ENCODE assay signal across 19 cellular contexts in the genomic region with DNA sequence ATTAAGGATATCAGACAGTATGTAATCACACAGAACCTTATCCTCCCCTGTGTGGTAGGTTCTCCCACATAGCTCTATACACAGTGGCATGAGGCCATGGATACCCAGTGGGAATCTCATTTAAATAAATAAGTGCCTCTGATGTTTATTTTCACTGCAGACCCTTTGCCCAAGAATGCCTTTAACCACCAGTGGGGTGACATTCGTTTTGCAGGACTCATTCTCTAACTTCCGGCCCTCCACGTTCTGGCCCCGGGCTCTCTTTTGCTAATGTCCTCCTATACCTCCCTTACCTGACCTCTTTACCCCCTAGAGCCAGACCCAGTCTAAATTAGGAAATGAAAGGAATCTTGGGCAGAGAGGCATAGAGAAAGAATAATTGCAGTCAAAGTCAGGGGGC. TPM values are rescaled to one million over a fixed set of nuclear protein-coding genes. Genes with fewer than 3 reads are reported as not detected.
A peak's percentile ranks its signal among the peaks of the same experiment; 100 is the strongest.
DNase-seq lines count a peak whose midpoint lies in the region; ATAC-seq, FAIRE-seq and TF ChIP-seq lines count a peak whose summit lies in the region.
"Had no signal": no experiment of that assay in that cellular context is flagged by ENCODE, and none has a peak within 500 bp of the region (broad histone marks: within the 10 kb centered on the region; RNA-seq: fewer than 3 reads in every experiment).

No MANE protein-coding gene starts in this region.

- H2BK12ac ChIP-seq in H9 (ENCODE audit: insufficient read length, low read depth, low read length), result no peak overlapping the region

- no peak overlapping the region for H4K5ac ChIP-seq in H9 (ENCODE audit: insufficient read length, low read depth, low read length)

- 55% methylated on average over 4 of the region's 4 CpGs for WGBS in A549 (ENCODE audit: missing lambda C conversion rate)
- no CpG with 5 or more reads among the region's 4 CpGs for WGBS in H9 (ENCODE audit: extremely low coverage, insufficient read length, low lambda C conversion rate)

- H3K27ac Mint-ChIP-seq in H9 (peak overlapping the region in 2 of 3 experiments; percentile 19 to 79; a peak in 3 of 7 replicates), nephron (peak overlapping the region; percentile 19 to 73 (median 63))
- H3K27ac Mint-ChIP-seq: activated CD4-positive, alpha-beta T cell treated with anti-CD3 and anti-CD28 coated beads, Interleukin-2, amount 10 ng/mL, durations not matched to agents 24 days and 14 days; activated naive CD4-positive, alpha-beta T cell treated with anti-CD3 and anti-CD28 coated beads, Interleukin-2, amount 10 ng/mL, durations not matched to agents 7 days and 5 days had no signal

- no peak for TF ChIP-seq POLR2A in A549 (IDR thresholded peaks at IDR 0.05; ENCODE audit: low read length)

- H3K79me2 ChIP-seq in H9 (ENCODE audit: insufficient read depth, low read length), result no peaks in the 10 kb centered on the region

- H3K36me3 Mint-ChIP-seq in H9 (ENCODE audit: insufficient read depth in 1 of 3, low read depth in 3 of 3) (no peaks in the 10 kb centered on the region), nephron (ENCODE audit: low read depth) (peaks cover 50% of the 10 kb centered on the region)
- H3K36me3 Mint-ChIP-seq: activated naive CD4-positive, alpha-beta T cell treated with anti-CD3 and anti-CD28 coated beads, Interleukin-2, amount 10 ng/mL, durations not matched to agents 7 days and 5 days had no signal

- no peaks in the 10 kb centered on the region for H3K27me3 ChIP-seq in H9 (ENCODE audit: insufficient read depth, low read length)
- H3K27me3 ChIP-seq: tibial artery had no signal

- DNase-seq in A549 (ENCODE audit: low read depth in 1 of 2, low spot score in 1 of 2) (no peak), H9 (no peak), choroid plexus epithelial cell (ENCODE audit: low read depth) (no peak), T-helper 2 cell (no peak), foreskin melanocyte (no peak), mucosa of gallbladder (ENCODE audit: low spot score) (no peak), ACHN (no peak)
- DNase-seq: activated CD4-positive, alpha-beta T cell treated with anti-CD3 and anti-CD28 coated beads, Interleukin-2, amount 10 ng/mL, durations not matched to agents 24 days and 14 days; activated naive CD4-positive, alpha-beta T cell treated with anti-CD3 and anti-CD28 coated beads, Interleukin-2, amount 10 ng/mL, durations not matched to agents 7 days and 5 days; Calu3; effector CD8-positive, alpha-beta T cell; lower lobe of right lung; NCI-H1417; NCI-H345; stimulated activated CD4-positive, alpha-beta T cell treated with anti-CD3 and anti-CD28 coated beads, Interleukin-4, amount 100 ng/mL, for 24 hours; tibial artery had no signal

- H2BK5ac ChIP-seq in H9 (ENCODE audit: insufficient read length, low read length), result no peak overlapping the region

- H4K91ac ChIP-seq in H9 (ENCODE audit: insufficient read length, low read depth, low read length), result no peak overlapping the region

- no peaks in the 10 kb centered on the region for H4K20me1 ChIP-seq in H9 (ENCODE audit: control insufficient read depth, insufficient read depth, insufficient read length)

- no peaks in the 10 kb centered on the region for H3K27me3 Mint-ChIP-seq in H9 (ENCODE audit: low read depth)
- H3K27me3 Mint-ChIP-seq in nephron (ENCODE audit: low read depth), result peaks cover 4% of the 10 kb centered on the region

- H3K23me2 ChIP-seq in H9 (ENCODE audit: insufficient read length, low read depth, low read length, poor library complexity, severe bottlenecking), result no peaks in the 10 kb centered on the region

- H2AK5ac ChIP-seq in H9 (ENCODE audit: insufficient read length, low read length), result no peak overlapping the region

- TF ChIP-seq EP300 in A549 (IDR thresholded peaks at IDR 0.05), result no peak

- no peak for FAIRE-seq in A549 (lab: Jason Lieb, UNC)

- no peak overlapping the region for H3K9ac ChIP-seq in H9 (ENCODE audit: extremely low read depth, insufficient read length, low read length)
- H3K9ac ChIP-seq: KMS-11 had no signal

- no peak overlapping the region for H3K4ac ChIP-seq in H9 (ENCODE audit: low read depth, low read length)

- in situ Hi-C loops in ACHN (cut with HindIII; ENCODE audit: low pct_ligation_motif_present, low pct_unique_long_range_greater_than_20kb, low sequenced_read_pairs), result no loop called here

- H3K18ac ChIP-seq in H9 (ENCODE audit: insufficient read length, low read depth, low read length), result no peak overlapping the region

- TF ChIP-seq CTCF in A549 (IDR thresholded peaks at IDR 0.05) (no peak), H9 (conservative IDR thresholded peaks at IDR 0.05) (no peak), choroid plexus epithelial cell (conservative IDR thresholded peaks at IDR 0.05; ENCODE audit: low read depth, low read length) (no peak), nephron (IDR thresholded peaks at IDR 0.05; ENCODE audit: unreplicated experiment in 3 of 3) (no peak)

- peak overlapping the region in 1 of 2 experiments; percentile 6; a peak in 1 of 5 replicates for H3K4me3 Mint-ChIP-seq in H9
- peak overlapping the region; percentile 14 to 54 (median 18) for H3K4me3 Mint-ChIP-seq in nephron
- H3K4me3 Mint-ChIP-seq: activated CD4-positive, alpha-beta T cell treated with anti-CD3 and anti-CD28 coated beads, Interleukin-2, amount 10 ng/mL, durations not matched to agents 24 days and 14 days; activated naive CD4-positive, alpha-beta T cell treated with anti-CD3 and anti-CD28 coated beads, Interleukin-2, amount 10 ng/mL, durations not matched to agents 7 days and 5 days had no signal

- H3K4me2 ChIP-seq in A549 (peak overlapping the region; percentile 58), H9 (ENCODE audit: insufficient read depth, insufficient read length, low read length) (peak overlapping the region; percentile 3)
- H3K4me2 ChIP-seq: KMS-11 had no signal

- peak in 1 of 2 experiments; percentile 49; a peak in 3 of 6 replicates for ATAC-seq in A549
- ATAC-seq: lower lobe of right lung, sciatic nerve had no signal

- H3K23ac ChIP-seq in H9 (ENCODE audit: insufficient read length, low read depth, low read length), result no peak overlapping the region

- H2BK20ac ChIP-seq in H9 (ENCODE audit: low read depth, low read length, poor library complexity, severe bottlenecking), result no peak overlapping the region

- H3K4me1 Mint-ChIP-seq in H9 (peaks cover 58 to 68% of the 10 kb centered on the region in 2 experiments), nephron (peaks cover 67% of the 10 kb centered on the region)

- CTCF ChIA-PET in A549 (lab: Yijun Ruan, JAX), result interaction anchor here (1.5 kb wide), 1 partner anchor 11 kb away, joined by 5 read pairs; no protein-coding TSS in a partner anchor

- H3T11ph ChIP-seq in H9 (ENCODE audit: low read length), result no peak overlapping the region

- peaks cover 64% of the 10 kb centered on the region for H3K4me1 ChIP-seq in A549
- H3K4me1 ChIP-seq in H9 (ENCODE audit: insufficient read depth, low read length), result peaks cover 13% of the 10 kb centered on the region; the same call in 1 of the 2 replicates
- H3K4me1 ChIP-seq: lower lobe of right lung had no signal

- no peak overlapping the region for H3K56ac ChIP-seq in H9 (ENCODE audit: insufficient read length, low read depth, low read length)

- H3K79me1 ChIP-seq in H9 (ENCODE audit: insufficient read depth, low read depth, low read length, poor library complexity, severe bottlenecking), result no peaks in the 10 kb centered on the region

- no peak overlapping the region for H2BK120ac ChIP-seq in H9 (ENCODE audit: low read depth, low read length, poor library complexity, severe bottlenecking)

- no peak overlapping the region for H3K14ac ChIP-seq in H9 (ENCODE audit: insufficient read depth, low read length)

- TF ChIP-seq RAD21 in A549 (conservative IDR thresholded peaks at IDR 0.05 in 1 of 2, IDR thresholded peaks at IDR 0.05 in 1 of 2), result no peak

- no peak overlapping the region for H2AFZ ChIP-seq in H9 (ENCODE audit: low read length)

- H3K27ac ChIP-seq in A549, result peak overlapping the region in 1 of 2 experiments; percentile 19; a peak in 3 of 6 replicates
- H3K27ac ChIP-seq in H9 (ENCODE audit: insufficient read length, low read depth, low read length), result peak overlapping the region; percentile 65
- H3K27ac ChIP-seq: KMS-11, lower lobe of right lung had no signal

- H2BK15ac ChIP-seq in H9 (ENCODE audit: low read depth, low read length), result no peak overlapping the region

- POLR2A ChIA-PET in A549 (lab: Yijun Ruan, JAX), result interaction anchor here (2.9 kb wide), 1 partner anchor 9 kb away, joined by 9 read pairs; no protein-coding TSS in a partner anchor

- H3K4me3 ChIP-seq in A549 (no peak overlapping the region), choroid plexus epithelial cell (ENCODE audit: low read depth, low read length) (peak overlapping the region; percentile 18)
- H3K4me3 ChIP-seq: lower lobe of right lung, tibial artery had no signal

- H3K9me3 Mint-ChIP-seq in H9, result no peaks in the 10 kb centered on the region
- no peaks in the 10 kb centered on the region for H3K9me3 Mint-ChIP-seq in nephron
- H3K9me3 Mint-ChIP-seq: activated CD4-positive, alpha-beta T cell treated with anti-CD3 and anti-CD28 coated beads, Interleukin-2, amount 10 ng/mL, durations not matched to agents 24 days and 14 days; activated naive CD4-positive, alpha-beta T cell treated with anti-CD3 and anti-CD28 coated beads, Interleukin-2, amount 10 ng/mL, durations not matched to agents 7 days and 5 days had no signal

- no peaks in the 10 kb centered on the region for H3K9me3 ChIP-seq in A549
- H3K9me3 ChIP-seq in H9 (ENCODE audit: control insufficient read depth, low read depth, low read length), result no peaks in the 10 kb centered on the region
- H3K9me3 ChIP-seq: lower lobe of right lung, tibial artery had no signal

- H4K8ac ChIP-seq in H9 (replicated peaks; ENCODE audit: insufficient read length, low read depth, low read length), result no peak overlapping the region

TF ChIP-seq in A549, 52 proteins besides CTCF, POLR2A, EP300 and RAD21 (continues in another document):
- TF ChIP-seq MYC (IDR thresholded peaks at IDR 0.05; ENCODE audit: borderline replicate concordance, low read length) (no peak), JUN (IDR thresholded peaks at IDR 0.05) (no peak), BHLHE40 (IDR thresholded peaks at IDR 0.05; ENCODE audit: low read depth, low read length) (no peak), JUNB (IDR thresholded peaks at IDR 0.05) (no peak)
- TF ChIP-seq, protein P1, sequence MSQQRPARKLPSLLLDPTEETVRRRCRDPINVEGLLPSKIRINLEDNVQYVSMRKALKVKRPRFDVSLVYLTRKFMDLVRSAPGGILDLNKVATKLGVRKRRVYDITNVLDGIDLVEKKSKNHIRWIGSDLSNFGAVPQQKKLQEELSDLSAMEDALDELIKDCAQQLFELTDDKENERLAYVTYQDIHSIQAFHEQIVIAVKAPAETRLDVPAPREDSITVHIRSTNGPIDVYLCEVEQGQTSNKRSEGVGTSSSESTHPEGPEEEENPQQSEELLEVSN (IDR thresholded peaks at IDR 0.05; ENCODE audit: borderline replicate concordance, low read depth), result no peak

RNA-seq across cellular contexts. Expression of a gene that starts 8.3 kb away (rescaled TPM):
- polyA plus RNA-seq in A549 (2011; rRNA removed) (54.1 and 79.1 TPM in 2 replicates), A549 (2017; fragmentation: RNase III; extraction: RNeasy Plus Mini Kit Qiagen cat#74134 plus additional on column Dnase treatment) (111 to 168 TPM (median 148 TPM) in 3 replicates)
- 18.3 and 19.6 TPM in 2 replicates for polyA plus RNA-seq in A549 (2012; cell fraction: cytosol; rRNA removed)
- 27.5 and 42.0 TPM in 2 replicates for polyA plus RNA-seq in A549 (2012; cell fraction: nucleus; rRNA removed)
- 39.1 and 47.8 TPM in 2 replicates for polyA minus RNA-seq in A549 (2011; rRNA and poly(A)+ RNA removed)
- total RNA-seq in H9 (2021) (4.6 and 5.4 TPM in 2 replicates), mucosa of gallbladder (67.8 TPM)
- total RNA-seq: activated CD4-positive, alpha-beta T cell treated with anti-CD3 and anti-CD28 coated beads, Interleukin-2, amount 10 ng/mL, durations not matched to agents 24 days and 14 days had no signal

Comparison
In these comparisons a context has a peak if more than half of its experiments do, and no peak if none do; other contexts are left out.
1. RNA of a gene that starts 8.3 kb away (total RNA-seq): 67.8 TPM in mucosa of gallbladder (single experiment); 4.6 to 5.4 TPM in H9; every median in the first group is over 10 times any median in the second.